14 cellular contexts compared by ENCODE assay signal in the genomic region with DNA sequence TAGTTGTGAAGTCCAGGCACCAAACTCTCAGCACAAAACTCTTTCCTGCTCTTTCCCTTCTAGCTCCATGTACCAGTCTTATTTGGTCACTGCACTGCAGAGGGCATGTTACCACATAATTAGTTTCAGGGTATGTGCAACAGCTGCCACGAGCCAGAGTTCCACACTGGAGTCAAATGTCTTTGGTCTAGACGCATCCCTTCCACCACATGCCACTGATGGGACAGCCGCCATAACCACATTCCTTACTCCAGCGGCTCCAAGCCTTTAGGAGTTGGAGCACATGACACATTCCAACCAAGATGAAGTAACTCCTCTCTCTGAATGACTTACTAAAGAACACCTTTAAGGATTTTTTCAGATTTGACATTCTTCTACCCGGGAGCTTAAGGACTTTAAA.
DNase-seq lines count a peak whose midpoint lies in the region; ATAC-seq and TF ChIP-seq lines count a peak whose summit lies in the region.
"Had no signal": no experiment of that assay in that cellular context is flagged by ENCODE, and none has a peak within 500 bp of the region (broad histone marks: within the 10 kb centered on the region; RNA-seq: fewer than 3 reads in every experiment).

No MANE protein-coding gene starts in this region.

- H3K27ac Mint-ChIP-seq in WTC11 = no peak overlapping the region

- no peaks in the 10 kb centered on the region for H3K9me3 ChIP-seq in GM23248 (ENCODE audit: low read depth)
- H3K9me3 ChIP-seq: colonic mucosa had no signal

- 0 out of 2 replicates have a peak, but pooled peaks cover 4% of the 10 kb centered on the region for H3K4me1 ChIP-seq in GM23248 (ENCODE audit: insufficient read depth)
- H3K4me1 ChIP-seq: colonic mucosa had no signal

- H3K27me3 Mint-ChIP-seq in WTC11 (ENCODE audit: low read depth) = no peaks in the 10 kb centered on the region

- no peak overlapping the region for H3K27ac ChIP-seq in GM23248
- H3K27ac ChIP-seq: colonic mucosa, SK-N-MC had no signal

- H3K36me3 Mint-ChIP-seq in WTC11 = no peaks in the 10 kb centered on the region

- DNase-seq in GM23248 (peak; percentile 70), WTC11 (ENCODE audit: low spot score) (peak; percentile 15), foreskin fibroblast (peak; percentile 13 to 56), retinal pigment epithelial cell (ENCODE audit: low read depth) (peak; percentile 93), NCI-H1417 treated with DMSO at 0.1 percent for 48 hours (lab: John Stamatoyannopoulos, UW) (no peak), anterior cingulate cortex (lab: John Stamatoyannopoulos, UW) (no peak), inferior parietal cortex (ENCODE audit: extremely low spot score) (no peak)
- DNase-seq: activated CD4-positive, alpha-beta T cell treated with anti-CD3 and anti-CD28 coated beads for 4 hours; activated gamma-delta T cell; colonic mucosa; DMS53; NCI-H1092 treated with DMSO at 0.1 percent for 48 hours; NCI-H748 treated with DMSO at 0.1 percent for 48 hours had no signal

- no peak overlapping the region for H2AFZ ChIP-seq in GM23248

- in situ Hi-C loops in GM23248 (cut with MboI) = no loop called here

- H3K4me3 Mint-ChIP-seq in WTC11 = no peak overlapping the region

- H3K4me3 ChIP-seq in GM23248 (no peak overlapping the region), foreskin fibroblast (ENCODE audit: low read depth in 1 of 2, low read length in 2 of 2) (no peak overlapping the region), retinal pigment epithelial cell (ENCODE audit: low read length) (no peak overlapping the region)
- H3K4me3 ChIP-seq: colonic mucosa, SK-N-MC had no signal

- no peaks in the 10 kb centered on the region for H3K36me3 ChIP-seq in GM23248 (ENCODE audit: low read depth)
- H3K36me3 ChIP-seq: colonic mucosa had no signal

- peaks cover 18% of the 10 kb centered on the region for H3K4me1 Mint-ChIP-seq in WTC11

- POLR2A ChIA-PET in WTC11 (lab: Charles Lee) = no interaction called here

- H3K9me2 ChIP-seq in GM23248 (ENCODE audit: insufficient read depth) = no peaks in the 10 kb centered on the region

- H3K9ac ChIP-seq in GM23248 = no peak overlapping the region

- TF ChIP-seq CTCF in WTC11 (IDR thresholded peaks at IDR 0.05) = no peak
- no peak for TF ChIP-seq CTCF in foreskin fibroblast (IDR thresholded peaks at IDR 0.05; ENCODE audit: low read depth, low read length)
- TF ChIP-seq CTCF in retinal pigment epithelial cell (conservative IDR thresholded peaks at IDR 0.05; ENCODE audit: low read depth, low read length) = no peak

- no peaks in the 10 kb centered on the region for H3F3A ChIP-seq in GM23248 (ENCODE audit: insufficient read depth)

- no peaks in the 10 kb centered on the region for H3K9me3 Mint-ChIP-seq in WTC11

- no peaks in the 10 kb centered on the region for H3K79me2 ChIP-seq in GM23248 (ENCODE audit: insufficient read depth)

- 6 to 9% methylated on average over 5 of the region's 5 CpGs for WGBS in GM23248 (ENCODE audit: low coverage in 1 of 2, low lambda C conversion rate in 2 of 2, missing lambda C conversion rate in 2 of 2), 2 experiments

- peak; percentile 46 for ATAC-seq in WTC11

- CTCF ChIA-PET in WTC11 (lab: Charles Lee) = no interaction called here

- no peaks in the 10 kb centered on the region for H3K27me3 ChIP-seq in GM23248 (replicated peaks; ENCODE audit: insufficient read depth)
- H3K27me3 ChIP-seq: colonic mucosa had no signal

- H4K20me1 ChIP-seq in GM23248 (ENCODE audit: insufficient read depth) = no peaks in the 10 kb centered on the region

- H3K4me2 ChIP-seq in GM23248 (ENCODE audit: unreplicated experiment) = no peak overlapping the region

TF ChIP-seq in WTC11, 78 proteins besides CTCF, POLR2A, EP300 and RAD21 (continues in another document):
- no peak for TF ChIP-seq FOXJ3 (CRISPR knock-in tag; IDR thresholded peaks at IDR 0.05; ENCODE audit: borderline replicate concordance)
- TF ChIP-seq, protein P1, sequence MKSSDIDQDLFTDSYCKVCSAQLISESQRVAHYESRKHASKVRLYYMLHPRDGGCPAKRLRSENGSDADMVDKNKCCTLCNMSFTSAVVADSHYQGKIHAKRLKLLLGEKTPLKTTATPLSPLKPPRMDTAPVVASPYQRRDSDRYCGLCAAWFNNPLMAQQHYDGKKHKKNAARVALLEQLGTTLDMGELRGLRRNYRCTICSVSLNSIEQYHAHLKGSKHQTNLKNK (CRISPR knock-in tag; IDR thresholded peaks at IDR 0.05) = no peak
- no peak for TF ChIP-seq FOXP1 (CRISPR knock-in tag; IDR thresholded peaks at IDR 0.05; ENCODE audit: borderline replicate concordance)
- TF ChIP-seq, protein P2, sequence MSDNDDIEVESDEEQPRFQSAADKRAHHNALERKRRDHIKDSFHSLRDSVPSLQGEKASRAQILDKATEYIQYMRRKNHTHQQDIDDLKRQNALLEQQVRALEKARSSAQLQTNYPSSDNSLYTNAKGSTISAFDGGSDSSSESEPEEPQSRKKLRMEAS (CRISPR knock-in tag; IDR thresholded peaks at IDR 0.05) = no peak
- TF ChIP-seq, protein P3, sequence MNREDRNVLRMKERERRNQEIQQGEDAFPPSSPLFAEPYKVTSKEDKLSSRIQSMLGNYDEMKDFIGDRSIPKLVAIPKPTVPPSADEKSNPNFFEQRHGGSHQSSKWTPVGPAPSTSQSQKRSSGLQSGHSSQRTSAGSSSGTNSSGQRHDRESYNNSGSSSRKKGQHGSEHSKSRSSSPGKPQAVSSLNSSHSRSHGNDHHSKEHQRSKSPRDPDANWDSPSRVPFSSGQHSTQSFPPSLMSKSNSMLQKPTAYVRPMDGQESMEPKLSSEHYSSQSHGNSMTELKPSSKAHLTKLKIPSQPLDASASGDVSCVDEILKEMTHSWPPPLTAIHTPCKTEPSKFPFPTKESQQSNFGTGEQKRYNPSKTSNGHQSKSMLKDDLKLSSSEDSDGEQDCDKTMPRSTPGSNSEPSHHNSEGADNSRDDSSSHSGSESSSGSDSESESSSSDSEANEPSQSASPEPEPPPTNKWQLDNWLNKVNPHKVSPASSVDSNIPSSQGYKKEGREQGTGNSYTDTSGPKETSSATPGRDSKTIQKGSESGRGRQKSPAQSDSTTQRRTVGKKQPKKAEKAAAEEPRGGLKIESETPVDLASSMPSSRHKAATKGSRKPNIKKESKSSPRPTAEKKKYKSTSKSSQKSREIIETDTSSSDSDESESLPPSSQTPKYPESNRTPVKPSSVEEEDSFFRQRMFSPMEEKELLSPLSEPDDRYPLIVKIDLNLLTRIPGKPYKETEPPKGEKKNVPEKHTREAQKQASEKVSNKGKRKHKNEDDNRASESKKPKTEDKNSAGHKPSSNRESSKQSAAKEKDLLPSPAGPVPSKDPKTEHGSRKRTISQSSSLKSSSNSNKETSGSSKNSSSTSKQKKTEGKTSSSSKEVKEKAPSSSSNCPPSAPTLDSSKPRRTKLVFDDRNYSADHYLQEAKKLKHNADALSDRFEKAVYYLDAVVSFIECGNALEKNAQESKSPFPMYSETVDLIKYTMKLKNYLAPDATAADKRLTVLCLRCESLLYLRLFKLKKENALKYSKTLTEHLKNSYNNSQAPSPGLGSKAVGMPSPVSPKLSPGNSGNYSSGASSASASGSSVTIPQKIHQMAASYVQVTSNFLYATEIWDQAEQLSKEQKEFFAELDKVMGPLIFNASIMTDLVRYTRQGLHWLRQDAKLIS (CRISPR knock-in tag; IDR thresholded peaks at IDR 0.05; ENCODE audit: borderline replicate concordance) = no peak
- TF ChIP-seq, protein P4, sequence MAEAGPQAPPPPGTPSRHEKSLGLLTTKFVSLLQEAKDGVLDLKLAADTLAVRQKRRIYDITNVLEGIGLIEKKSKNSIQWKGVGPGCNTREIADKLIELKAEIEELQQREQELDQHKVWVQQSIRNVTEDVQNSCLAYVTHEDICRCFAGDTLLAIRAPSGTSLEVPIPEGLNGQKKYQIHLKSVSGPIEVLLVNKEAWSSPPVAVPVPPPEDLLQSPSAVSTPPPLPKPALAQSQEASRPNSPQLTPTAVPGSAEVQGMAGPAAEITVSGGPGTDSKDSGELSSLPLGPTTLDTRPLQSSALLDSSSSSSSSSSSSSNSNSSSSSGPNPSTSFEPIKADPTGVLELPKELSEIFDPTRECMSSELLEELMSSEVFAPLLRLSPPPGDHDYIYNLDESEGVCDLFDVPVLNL (CRISPR knock-in tag; IDR thresholded peaks at IDR 0.05; ENCODE audit: borderline replicate concordance, low read depth) = no peak
- TF ChIP-seq, protein P5, sequence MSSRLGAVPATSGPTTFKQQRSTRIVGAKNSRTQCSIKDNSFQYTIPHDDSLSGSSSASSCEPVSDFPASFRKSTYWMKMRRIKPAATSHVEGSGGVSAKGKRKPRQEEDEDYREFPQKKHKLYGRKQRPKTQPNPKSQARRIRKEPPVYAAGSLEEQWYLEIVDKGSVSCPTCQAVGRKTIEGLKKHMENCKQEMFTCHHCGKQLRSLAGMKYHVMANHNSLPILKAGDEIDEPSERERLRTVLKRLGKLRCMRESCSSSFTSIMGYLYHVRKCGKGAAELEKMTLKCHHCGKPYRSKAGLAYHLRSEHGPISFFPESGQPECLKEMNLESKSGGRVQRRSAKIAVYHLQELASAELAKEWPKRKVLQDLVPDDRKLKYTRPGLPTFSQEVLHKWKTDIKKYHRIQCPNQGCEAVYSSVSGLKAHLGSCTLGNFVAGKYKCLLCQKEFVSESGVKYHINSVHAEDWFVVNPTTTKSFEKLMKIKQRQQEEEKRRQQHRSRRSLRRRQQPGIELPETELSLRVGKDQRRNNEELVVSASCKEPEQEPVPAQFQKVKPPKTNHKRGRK (CRISPR knock-in tag; IDR thresholded peaks at IDR 0.05; ENCODE audit: borderline replicate concordance) = no peak
- no peak for TF ChIP-seq NR3C1 (CRISPR knock-in tag; conservative IDR thresholded peaks at IDR 0.05; ENCODE audit: low read depth)
- no peak for TF ChIP-seq JUN (CRISPR knock-in tag; IDR thresholded peaks at IDR 0.05)
- TF ChIP-seq, protein P6, sequence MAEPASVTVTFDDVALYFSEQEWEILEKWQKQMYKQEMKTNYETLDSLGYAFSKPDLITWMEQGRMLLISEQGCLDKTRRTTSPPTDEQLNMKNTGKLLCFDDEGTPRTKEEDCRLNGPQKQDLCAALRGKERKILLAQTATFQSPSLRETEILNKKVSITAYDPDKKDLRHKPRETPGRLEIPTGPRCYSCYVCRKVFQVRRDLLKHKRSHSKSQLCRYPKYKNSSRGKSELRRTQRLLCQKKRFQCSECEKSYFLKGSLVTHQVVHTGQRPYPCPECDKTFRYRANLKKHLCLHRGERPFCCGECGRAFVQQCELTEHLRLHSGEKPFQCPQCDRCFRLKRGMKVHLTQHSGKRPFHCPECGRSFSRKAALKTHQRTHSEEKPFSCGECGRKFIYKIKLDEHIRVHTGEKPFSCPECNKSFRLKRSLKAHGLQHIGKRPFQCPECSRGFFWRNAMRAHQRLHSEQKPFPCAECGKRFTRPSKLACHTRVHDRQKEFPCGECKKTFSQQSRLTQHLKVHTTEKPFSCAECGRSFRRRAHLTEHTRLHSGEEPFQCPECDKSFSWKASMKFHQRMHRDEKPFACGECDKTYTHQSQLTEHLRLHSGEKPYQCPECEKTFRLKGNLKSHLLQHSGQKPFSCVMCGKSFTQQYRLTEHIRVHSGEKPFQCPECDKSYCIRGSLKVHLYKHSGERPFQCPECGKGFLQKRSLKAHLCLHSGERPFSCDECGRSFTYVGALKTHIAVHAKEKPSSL (CRISPR knock-in tag; conservative IDR thresholded peaks at IDR 0.05) = no peak
- TF ChIP-seq ZNF219 (CRISPR knock-in tag; IDR thresholded peaks at IDR 0.05; ENCODE audit: borderline replicate concordance) = no peak

Comparison
In these comparisons a context has a peak if more than half of its experiments do, and no peak if none do; other contexts are left out.
1. DNase-seq: peak in GM23248 (single experiment), WTC11 (single experiment), foreskin fibroblast (2 of 2) and retinal pigment epithelial cell (single experiment); none in NCI-H1417 treated with DMSO at 0.1 percent for 48 hours (single experiment), anterior cingulate cortex (0 of 58) and inferior parietal cortex (single experiment).